14 cellular contexts compared by ENCODE assay signal in genomic region chr12:118145113-118145797, GRCh38. TPM values are rescaled to one million over a fixed set of nuclear protein-coding genes. Genes with fewer than 3 reads are reported as not detected.
DNase-seq lines count a peak whose midpoint lies in the region; ATAC-seq and TF ChIP-seq lines count a peak whose summit lies in the region.
"Had no signal": no experiment of that assay in that cellular context is flagged by ENCODE, and none has a peak within 500 bp of the region (broad histone marks: within the 10 kb centered on the region; RNA-seq: fewer than 3 reads in every experiment).

No MANE protein-coding gene starts in this region.

- TSS peak; percentile 86 for BruUV-seq in MCF 10A (replicated peaks; lab: Mats Ljungman, UMichigan)

- CTCF ChIA-PET in MCF 10A (lab: Yijun Ruan, JAX), result interaction anchor here (0.6 to 1.4 kb wide), 3 partner anchors 9 to 270 kb away, joined by 3 to 4 read pairs (median 3); partner anchors contain the start of gene PEBP1
- CTCF ChIA-PET in activated CD4-positive, alpha-beta memory T cell treated with anti-CD3 and anti-CD28 coated beads for 36 hours (lab: Charles Lee), result no interaction called here

- H3K27ac ChIP-seq in breast epithelium, result no peak overlapping the region
- H3K27ac ChIP-seq: esophagus muscularis mucosa had no signal

- POLR2A ChIA-PET in MCF 10A (lab: Yijun Ruan, JAX), result no interaction called here
- POLR2A ChIA-PET in activated CD4-positive, alpha-beta memory T cell treated with anti-CD3 and anti-CD28 coated beads for 36 hours (lab: Charles Lee), result no interaction called here

- intact Hi-C loops in MCF 10A (cut with micrococcal nuclease), result no loop called here
- intact Hi-C loops in breast epithelium (cut with DNase I; ENCODE audit: low total_unique reads), result no loop called here
- intact Hi-C loops in activated CD4-positive, alpha-beta memory T cell treated with anti-CD3 and anti-CD28 coated beads for 36 hours (cut with micrococcal nuclease), result no loop called here

- H3K9me3 Mint-ChIP-seq in MCF 10A (ENCODE audit: unreplicated experiment), result no peaks in the 10 kb centered on the region
- H3K9me3 Mint-ChIP-seq in HFFc6, result no peaks in the 10 kb centered on the region
- no peaks in the 10 kb centered on the region for H3K9me3 Mint-ChIP-seq in activated CD4-positive, alpha-beta memory T cell treated with anti-CD3 and anti-CD28 coated beads for 36 hours
- no peaks in the 10 kb centered on the region for H3K9me3 Mint-ChIP-seq in stimulated activated effector memory CD8-positive, alpha-beta T cell treated with anti-CD3 and anti-CD28 coated beads, Interleukin-12 subunit alpha, Interleukin-12 subunit beta, amount 100 ng/mL, for 72 hours
- H3K9me3 Mint-ChIP-seq: brain, immature natural killer cell had no signal

- H3K4me3 Mint-ChIP-seq in MCF 10A (ENCODE audit: unreplicated experiment) (no peak overlapping the region), HFFc6 (no peak overlapping the region)
- H3K4me3 Mint-ChIP-seq in activated CD4-positive, alpha-beta memory T cell treated with anti-CD3 and anti-CD28 coated beads for 36 hours, result no peak overlapping the region
- H3K4me3 Mint-ChIP-seq in stimulated activated effector memory CD8-positive, alpha-beta T cell treated with anti-CD3 and anti-CD28 coated beads, Interleukin-12 subunit alpha, Interleukin-12 subunit beta, amount 100 ng/mL, for 72 hours, result no peak overlapping the region
- H3K4me3 Mint-ChIP-seq: brain, immature natural killer cell had no signal

- H3K4me1 ChIP-seq in breast epithelium, result no peaks in the 10 kb centered on the region

- no peak for TF ChIP-seq CTCF in MCF 10A (IDR thresholded peaks at IDR 0.05; ENCODE audit: unreplicated experiment)
- no peak for TF ChIP-seq CTCF in breast epithelium (IDR thresholded peaks at IDR 0.05)
- no peak for TF ChIP-seq CTCF in HFFc6 (IDR thresholded peaks at IDR 0.05)

- H3K36me3 ChIP-seq in breast epithelium, result no peaks in the 10 kb centered on the region

- H3K36me3 Mint-ChIP-seq in MCF 10A (ENCODE audit: insufficient read depth, unreplicated experiment) (peaks cover 95% of the 10 kb centered on the region), HFFc6 (ENCODE audit: low read depth) (peaks cover 35% of the 10 kb centered on the region)
- H3K36me3 Mint-ChIP-seq in activated CD4-positive, alpha-beta memory T cell treated with anti-CD3 and anti-CD28 coated beads for 36 hours, result peaks cover 40% of the 10 kb centered on the region
- peaks cover 97% of the 10 kb centered on the region for H3K36me3 Mint-ChIP-seq in stimulated activated effector memory CD8-positive, alpha-beta T cell treated with anti-CD3 and anti-CD28 coated beads, Interleukin-12 subunit alpha, Interleukin-12 subunit beta, amount 100 ng/mL, for 72 hours

- DNase-seq in MCF 10A (ENCODE audit: unreplicated experiment) (no peak), breast epithelium (ENCODE audit: low spot score in 2 of 2) (no peak), HFFc6 (no peak), NCI-H748 (lab: John Stamatoyannopoulos, UW; ENCODE audit: unreplicated experiment) (no peak)
- DNase-seq in activated CD4-positive, alpha-beta memory T cell treated with anti-CD3 and anti-CD28 coated beads for 36 hours, result no peak
- no peak for DNase-seq in stimulated activated effector memory CD8-positive, alpha-beta T cell treated with anti-CD3 and anti-CD28 coated beads, Interleukin-12 subunit alpha, Interleukin-12 subunit beta, amount 100 ng/mL, for 72 hours (ENCODE audit: low spot score in 2 of 2)
- no peak for DNase-seq in stimulated activated naive CD4-positive, alpha-beta T cell treated with Interleukin-2 at 50 U/mL for 16 hours (lab: John Stamatoyannopoulos, UW)
- DNase-seq: immature natural killer cell; Kasumi-1; NCI-H510A treated with DMSO at 0.1 percent for 48 hours; stimulated activated CD4-positive, alpha-beta T cell treated with anti-CD3 and anti-CD28 coated beads, Interleukin-12 subunit alpha, Interleukin-12 subunit beta, amount 100 ng/mL, for 4 hours had no signal

- no peaks in the 10 kb centered on the region for H3K27me3 ChIP-seq in breast epithelium
- H3K27me3 ChIP-seq: esophagus muscularis mucosa had no signal

- no peak overlapping the region for H3K4me3 ChIP-seq in breast epithelium
- H3K4me3 ChIP-seq: esophagus muscularis mucosa had no signal

- ATAC-seq in stimulated activated effector memory CD8-positive, alpha-beta T cell treated with anti-CD3 and anti-CD28 coated beads, Interleukin-12 subunit alpha, Interleukin-12 subunit beta, amount 100 ng/mL, for 72 hours, result peak; percentile 57
- ATAC-seq in GM21786 (IDR thresholded peaks at IDR 0.05; ENCODE audit: unreplicated experiment), result no peak

- TF ChIP-seq POLR2A in breast epithelium (IDR thresholded peaks at IDR 0.05), result no peak

- no peaks in the 10 kb centered on the region for H3K27me3 Mint-ChIP-seq in MCF 10A (ENCODE audit: insufficient read depth, unreplicated experiment)
- peaks cover 4% of the 10 kb centered on the region for H3K27me3 Mint-ChIP-seq in HFFc6 (ENCODE audit: insufficient read depth)
- H3K27me3 Mint-ChIP-seq in activated CD4-positive, alpha-beta memory T cell treated with anti-CD3 and anti-CD28 coated beads for 36 hours, result no peaks in the 10 kb centered on the region

- peaks cover 5% of the 10 kb centered on the region for H3K4me1 Mint-ChIP-seq in MCF 10A (ENCODE audit: insufficient read depth, unreplicated experiment)
- no peaks in the 10 kb centered on the region for H3K4me1 Mint-ChIP-seq in HFFc6 (ENCODE audit: low read depth)
- H3K4me1 Mint-ChIP-seq in activated CD4-positive, alpha-beta memory T cell treated with anti-CD3 and anti-CD28 coated beads for 36 hours (ENCODE audit: low read depth), result peaks cover 12% of the 10 kb centered on the region
- peaks cover 17% of the 10 kb centered on the region for H3K4me1 Mint-ChIP-seq in stimulated activated effector memory CD8-positive, alpha-beta T cell treated with anti-CD3 and anti-CD28 coated beads, Interleukin-12 subunit alpha, Interleukin-12 subunit beta, amount 100 ng/mL, for 72 hours
- H3K4me1 Mint-ChIP-seq: brain, immature natural killer cell had no signal

- no peak overlapping the region for H3K27ac Mint-ChIP-seq in MCF 10A (ENCODE audit: low read depth, unreplicated experiment)
- H3K27ac Mint-ChIP-seq in HFFc6, result peak overlapping the region; percentile 9; the same call in 1 of the 2 replicates
- peak overlapping the region; percentile 78 for H3K27ac Mint-ChIP-seq in activated CD4-positive, alpha-beta memory T cell treated with anti-CD3 and anti-CD28 coated beads for 36 hours
- H3K27ac Mint-ChIP-seq in stimulated activated effector memory CD8-positive, alpha-beta T cell treated with anti-CD3 and anti-CD28 coated beads, Interleukin-12 subunit alpha, Interleukin-12 subunit beta, amount 100 ng/mL, for 72 hours, result peak overlapping the region; percentile 90

- H3K9me3 ChIP-seq in breast epithelium, result no peaks in the 10 kb centered on the region
- H3K9me3 ChIP-seq: esophagus muscularis mucosa had no signal

RNA-seq across cellular contexts. Expression of gene PEBP1, which starts 9.3 kb away (rescaled TPM):
- total RNA-seq in MCF 10A (2022) (91.4 and 117 TPM in 2 replicates), breast epithelium (100 to 1,000 TPM; 373 to 507 (median 440) TPM)
- total RNA-seq in HFFc6 (2021; fragmentation: NEBNext Ultra II Directional; extraction: Animal tissue kit (Norgen Biotek cat#: 25700)), result 100 to 1,000 TPM; 178 to 263 (median 196) TPM
- 100 to 1,000 TPM; 128 to 132 TPM for total RNA-seq in activated CD4-positive, alpha-beta memory T cell treated with anti-CD3 and anti-CD28 coated beads for 36 hours

RNA-seq across cellular contexts. Expression of gene VSIG10, which starts 41.4 kb away (rescaled TPM):
- total RNA-seq in MCF 10A (2022) (10.9 and 17.3 TPM in 2 replicates), breast epithelium (10 to 100 TPM; 30.2 to 39.3 (median 34.1) TPM)
- 10 to 100 TPM; 17.6 to 22.0 (median 21.1) TPM for total RNA-seq in HFFc6 (2021; fragmentation: NEBNext Ultra II Directional; extraction: Animal tissue kit (Norgen Biotek cat#: 25700))
- 1 to 10 TPM; 5.7 to 7.6 TPM for total RNA-seq in activated CD4-positive, alpha-beta memory T cell treated with anti-CD3 and anti-CD28 coated beads for 36 hours
